10 cellular contexts compared by ENCODE assay signal in genomic region chr4:76028242-76028859, GRCh38. TPM values are rescaled to one million over a fixed set of nuclear protein-coding genes. Genes with fewer than 3 reads are reported as not detected.
DNase-seq lines count a peak whose midpoint lies in the region; ATAC-seq and TF ChIP-seq lines count a peak whose summit lies in the region.
"Had no signal": no experiment of that assay in that cellular context is flagged by ENCODE, and none has a peak within 500 bp of the region (broad histone marks: within the 10 kb centered on the region; RNA-seq: fewer than 3 reads in every experiment).

No MANE protein-coding gene starts in this region.

- peak overlapping the region; percentile 72 for H3K4me2 ChIP-seq in osteoblast (ENCODE audit: insufficient read depth, low read length)

- POLR2A ChIA-PET in HEK293 (lab: Yijun Ruan, JAX), result no interaction called here

- no peaks in the 10 kb centered on the region for H3K4me1 ChIP-seq in HEK293 (ENCODE audit: control insufficient read depth, insufficient read depth, low read length)
- H3K4me1 ChIP-seq in osteoblast (ENCODE audit: insufficient read depth, low read length), result no peaks in the 10 kb centered on the region

- CTCF ChIA-PET in HEK293 (lab: Yijun Ruan, JAX), result no interaction called here

- DNase-seq in NCI-H774 (lab: John Stamatoyannopoulos, UW) (peak; percentile 27), dermis blood vessel endothelial cell (peak; percentile 67), osteoblast (ENCODE audit: insufficient read length, low spot score, missing footprints) (no peak), HuH-7 (ENCODE audit: low spot score) (no peak), SKM-1 treated with dmso at 0.1 percent for 144 hours (lab: John Stamatoyannopoulos, UW; ENCODE audit: unreplicated experiment) (no peak), T-helper 9 cell (no peak)
- DNase-seq: erythroblast, NCI-H526 had no signal

- H3K79me2 ChIP-seq in osteoblast (ENCODE audit: insufficient read depth, low read length), result no peaks in the 10 kb centered on the region

- no peaks in the 10 kb centered on the region for H3K36me3 ChIP-seq in HEK293 (ENCODE audit: control insufficient read depth in 2 of 2, insufficient read depth in 1 of 2, low read length in 2 of 2)
- no peaks in the 10 kb centered on the region for H3K36me3 ChIP-seq in osteoblast (ENCODE audit: insufficient read depth, low read length)

- no peak for ATAC-seq in HG02840 (IDR thresholded peaks at IDR 0.05; ENCODE audit: low FRiP score, unreplicated experiment)

- H3K27ac ChIP-seq in HEK293 (ENCODE audit: extremely low read depth, low read depth, low read length) (no peak overlapping the region), osteoblast (ENCODE audit: low read depth, low read length) (no peak overlapping the region)

- H3K9me3 ChIP-seq in HEK293 (ENCODE audit: control insufficient read depth, insufficient read depth, low read depth, low read length) (no peaks in the 10 kb centered on the region), osteoblast (ENCODE audit: low read depth, low read length) (no peaks in the 10 kb centered on the region)

- H3K4me3 ChIP-seq in HEK293 (ENCODE audit: low read depth, low read length), result no peak overlapping the region
- no peak overlapping the region for H3K4me3 ChIP-seq in osteoblast (ENCODE audit: insufficient read depth, low read length)

- H3K27me3 ChIP-seq in osteoblast (ENCODE audit: insufficient read depth, low read length), result peaks cover 40% of the 10 kb centered on the region

- no peak for TF ChIP-seq CTCF in HEK293 (tag by site-specific recombination; IDR thresholded peaks at IDR 0.05)
- no peak for TF ChIP-seq CTCF in osteoblast (IDR thresholded peaks at IDR 0.05; ENCODE audit: extremely low read depth, low read depth, low read length)

- H4K20me1 ChIP-seq in osteoblast (ENCODE audit: insufficient read depth, low read length), result no peaks in the 10 kb centered on the region

- no peak overlapping the region for H2AFZ ChIP-seq in osteoblast (ENCODE audit: low read length)

TF ChIP-seq in HEK293, 187 proteins besides CTCF, POLR2A, EP300 and RAD21:
- TF ChIP-seq ZNF335 (tag by site-specific recombination; conservative IDR thresholded peaks at IDR 0.05) (0 out of 2 replicates have a peak, but pooled peaks have one; percentile 21), ZNF626 (tag by site-specific recombination; IDR thresholded peaks at IDR 0.05) (no peak), ZNF302 (tag by site-specific recombination; IDR thresholded peaks at IDR 0.05; ENCODE audit: low read depth) (no peak), FEZF1 (tag by site-specific recombination; IDR thresholded peaks at IDR 0.05) (peak; percentile 21; the same call in 1 of the 2 replicates)

RNA-seq across cellular contexts. Expression of gene CXCL10, which starts 5.1 kb away (rescaled TPM):
- total RNA-seq in dermis blood vessel endothelial cell (0.14 and 1.4 TPM in 2 replicates), osteoblast (not detected in 2 replicates)

RNA-seq across cellular contexts. Expression of gene CXCL11, which starts 7.5 kb away (rescaled TPM):
- 2.0 and 2.7 TPM in 2 replicates for total RNA-seq in dermis blood vessel endothelial cell
- total RNA-seq in osteoblast, result not detected in 2 replicates

RNA-seq across cellular contexts. Expression of gene CXCL9, which starts 21.0 kb away (rescaled TPM):
- not detected in 2 replicates for total RNA-seq in dermis blood vessel endothelial cell
- not detected in 2 replicates for total RNA-seq in osteoblast

RNA-seq across cellular contexts. Expression of gene SDAD1, which starts 37.6 kb away (rescaled TPM):
- total RNA-seq in dermis blood vessel endothelial cell (26.9 and 39.6 TPM in 2 replicates), osteoblast (36.2 and 41.5 TPM in 2 replicates)

RNA-seq across cellular contexts. Expression of gene ART3, which starts 46.2 kb away (rescaled TPM):
- total RNA-seq in dermis blood vessel endothelial cell, result not detected in 2 replicates
- total RNA-seq in osteoblast, result under 0.01 TPM in 1 of 2 replicates, not detected in the other

Comparison
In these comparisons a context has a peak if more than half of its experiments do, and no peak if none do; other contexts are left out.
1. DNase-seq: peak in NCI-H774 (single experiment) and dermis blood vessel endothelial cell (single experiment); none in osteoblast (single experiment), HuH-7 (single experiment), SKM-1 treated with dmso at 0.1 percent for 144 hours (single experiment) and T-helper 9 cell (single experiment).